10 cellular contexts compared by ENCODE assay signal in genomic region chr12:124681779-124682391, GRCh38.
DNase-seq lines count a peak whose midpoint lies in the region; ATAC-seq and TF ChIP-seq lines count a peak whose summit lies in the region.
"Had no signal": no experiment of that assay in that cellular context is flagged by ENCODE, and none has a peak within 500 bp of the region (broad histone marks: within the 10 kb centered on the region; RNA-seq: fewer than 3 reads in every experiment).

No MANE protein-coding gene starts in this region.

- no peak for TF ChIP-seq CTCF in fibroblast of the aortic adventitia (IDR thresholded peaks at IDR 0.05; ENCODE audit: insufficient read depth, low read length)

- peaks cover 64% of the 10 kb centered on the region for H3K4me1 ChIP-seq in SJCRH30
- peaks cover 48 to 57% of the 10 kb centered on the region in 2 experiments for H3K4me1 ChIP-seq in trophoblast cell (ENCODE audit: control insufficient read depth in 1 of 2, insufficient read depth in 2 of 2, low read length in 2 of 2)

- H3K79me2 ChIP-seq in trophoblast cell (ENCODE audit: control insufficient read depth, insufficient read depth, low read length, poor library complexity), result peaks cover 7% of the 10 kb centered on the region

- H4K91ac ChIP-seq in trophoblast cell (ENCODE audit: low read depth, low read length), result peak overlapping the region; percentile 96

- H3K27me3 ChIP-seq in SJCRH30, result no peaks in the 10 kb centered on the region
- H3K27me3 ChIP-seq in trophoblast cell (ENCODE audit: insufficient read depth, low read length), result no peaks in the 10 kb centered on the region

- no peak overlapping the region for H4K12ac ChIP-seq in trophoblast cell (ENCODE audit: low read depth, low read length)

- peak overlapping the region; percentile 67 for H3K4ac ChIP-seq in trophoblast cell (ENCODE audit: low read depth, low read length)

- H3K36me3 ChIP-seq in SJCRH30 (no peaks in the 10 kb centered on the region), trophoblast cell (ENCODE audit: control insufficient read depth in 1 of 2, insufficient read depth in 2 of 2, low read length in 2 of 2) (no peaks in the 10 kb centered on the region)

- DNase-seq in CD1c-positive myeloid dendritic cell (ENCODE audit: extremely low spot score) (peak; percentile 72), SJCRH30 (peak; percentile 69 to 82), fibroblast of the aortic adventitia (ENCODE audit: low read depth) (peak; percentile 76), trophoblast cell (peak; percentile 100), NCI-H128 (lab: John Stamatoyannopoulos, UW; ENCODE audit: unreplicated experiment) (no peak)
- DNase-seq: natural killer cell had no signal

- no peaks in the 10 kb centered on the region for H3K9me3 ChIP-seq in SJCRH30 (replicated peaks)
- H3K9me3 ChIP-seq in trophoblast cell (ENCODE audit: insufficient read depth, low read depth, low read length), result no peaks in the 10 kb centered on the region

- H3K23ac ChIP-seq in trophoblast cell (ENCODE audit: low read length), result no peak overlapping the region

- H2BK120ac ChIP-seq in trophoblast cell (ENCODE audit: insufficient read depth, low read length, poor library complexity), result peak overlapping the region; percentile 96

- H3K14ac ChIP-seq in trophoblast cell (ENCODE audit: low read length), result peak overlapping the region; percentile 93

- H2BK5ac ChIP-seq in trophoblast cell (ENCODE audit: low read depth, low read length, poor library complexity), result peak overlapping the region; percentile 89

- peaks cover 50% of the 10 kb centered on the region for H3K79me1 ChIP-seq in trophoblast cell (ENCODE audit: low read length)

- no peak for ATAC-seq in HG02610 (IDR thresholded peaks at IDR 0.05; ENCODE audit: unreplicated experiment)
- no peak for ATAC-seq in HG03571 (IDR thresholded peaks at IDR 0.05; ENCODE audit: unreplicated experiment)
- no peak for ATAC-seq in HG03565 (IDR thresholded peaks at IDR 0.05; ENCODE audit: unreplicated experiment)

- WGBS in trophoblast cell (ENCODE audit: extremely low coverage, insufficient coverage, insufficient read length), result no CpG with 5 or more reads among the region's 16 CpGs

- peak overlapping the region; percentile 98 for H2BK12ac ChIP-seq in trophoblast cell (ENCODE audit: low read length)

- peak overlapping the region; percentile 89 for H2AK5ac ChIP-seq in trophoblast cell (ENCODE audit: low read length)

- H3K18ac ChIP-seq in trophoblast cell (ENCODE audit: low read length), result peak overlapping the region; percentile 91

- H3K9ac ChIP-seq in trophoblast cell (ENCODE audit: low read length), result peak overlapping the region; percentile 10
- H3K9ac ChIP-seq: KMS-11 had no signal

- peak overlapping the region; percentile 33 for H3K4me2 ChIP-seq in trophoblast cell (ENCODE audit: low read length)
- H3K4me2 ChIP-seq: KMS-11 had no signal

- peak overlapping the region; percentile 73 for H4K8ac ChIP-seq in trophoblast cell (ENCODE audit: low read depth, low read length)

- H3K27ac ChIP-seq in SJCRH30 (peak overlapping the region; percentile 93), trophoblast cell (ENCODE audit: low read depth, low read length) (peak overlapping the region; percentile 96)
- H3K27ac ChIP-seq: KMS-11 had no signal

- peak overlapping the region; percentile 32 for H2AFZ ChIP-seq in trophoblast cell (ENCODE audit: insufficient read depth, low read length, poor library complexity)

- peak overlapping the region; percentile 18 for H3K4me3 ChIP-seq in SJCRH30
- H3K4me3 ChIP-seq in fibroblast of the aortic adventitia (ENCODE audit: low read depth, low read length), result no peak overlapping the region
- H3K4me3 ChIP-seq in trophoblast cell (ENCODE audit: low read depth, low read length), result no peak overlapping the region
